ENCODE assay signal across 16 cellular contexts in the genomic region with DNA sequence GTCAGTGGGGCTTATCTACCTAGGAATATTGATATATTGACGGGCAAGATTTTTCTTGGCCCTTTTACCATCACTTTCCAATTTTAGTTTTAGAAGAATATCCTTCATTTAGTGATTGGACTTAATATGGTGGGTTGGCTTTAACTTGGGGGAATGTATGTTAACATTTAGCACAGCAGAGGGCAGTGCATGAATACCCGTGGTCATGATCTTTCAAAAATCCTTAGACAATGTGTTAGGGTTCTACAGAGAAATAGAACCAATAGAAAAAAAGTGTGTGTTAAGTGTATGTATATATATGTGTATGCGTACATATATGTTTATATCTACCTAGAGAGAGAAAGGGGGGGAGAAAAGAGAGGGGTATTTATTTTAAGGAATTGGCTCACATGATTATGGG. TPM values are rescaled to one million over a fixed set of nuclear protein-coding genes. Genes with fewer than 3 reads are reported as not detected.
DNase-seq lines count a peak whose midpoint lies in the region; ATAC-seq and TF ChIP-seq lines count a peak whose summit lies in the region.
"Had no signal": no experiment of that assay in that cellular context is flagged by ENCODE, and none has a peak within 500 bp of the region (broad histone marks: within the 10 kb centered on the region; RNA-seq: fewer than 3 reads in every experiment).

No MANE protein-coding gene starts in this region.

- in situ Hi-C loops in astrocyte of the spinal cord (cut with HindIII; ENCODE audit: low sequenced_read_pairs): no loop called here

- no peak overlapping the region for H3K4me3 Mint-ChIP-seq in activated CD4-positive, alpha-beta T cell treated with anti-CD3 and anti-CD28 coated beads, Interleukin-2, amount 10 ng/mL, durations not matched to agents 7 days and 5 days
- H3K4me3 Mint-ChIP-seq in immature natural killer cell: no peak overlapping the region
- H3K4me3 Mint-ChIP-seq: activated B cell treated with CpG ODN at 0.5 μM for 24 hours; activated naive CD4-positive, alpha-beta T cell treated with anti-CD3 and anti-CD28 coated beads for 36 hours; CD8-positive, alpha-beta memory T cell; effector memory CD8-positive, alpha-beta T cell had no signal

- H3K9ac ChIP-seq in DND-41 (ENCODE audit: low read depth, low read length) (no peak overlapping the region), liver (ENCODE audit: low read depth in 1 of 2, low read length in 2 of 2) (no peak overlapping the region)

- H3K9me3 Mint-ChIP-seq in activated CD4-positive, alpha-beta T cell treated with anti-CD3 and anti-CD28 coated beads, Interleukin-2, amount 10 ng/mL, durations not matched to agents 7 days and 5 days: no peaks in the 10 kb centered on the region
- no peaks in the 10 kb centered on the region for H3K9me3 Mint-ChIP-seq in immature natural killer cell
- H3K9me3 Mint-ChIP-seq: activated B cell treated with CpG ODN at 0.5 μM for 24 hours; activated naive CD4-positive, alpha-beta T cell treated with anti-CD3 and anti-CD28 coated beads for 36 hours; CD8-positive, alpha-beta memory T cell; effector memory CD8-positive, alpha-beta T cell had no signal

- no peaks in the 10 kb centered on the region for H3K79me2 ChIP-seq in DND-41 (ENCODE audit: insufficient read depth, low read length)

- peaks cover 2% of the 10 kb centered on the region for H3K27me3 Mint-ChIP-seq in activated CD4-positive, alpha-beta T cell treated with anti-CD3 and anti-CD28 coated beads, Interleukin-2, amount 10 ng/mL, durations not matched to agents 7 days and 5 days
- H3K27me3 Mint-ChIP-seq in immature natural killer cell (ENCODE audit: low read depth in 3 of 3): peaks cover 0 to 2% (median 1%) of the 10 kb centered on the region in 3 donors
- H3K27me3 Mint-ChIP-seq: activated B cell treated with CpG ODN at 0.5 μM for 24 hours had no signal

- H3K27ac ChIP-seq in DND-41 (ENCODE audit: low read length) (no peak overlapping the region), liver (ENCODE audit: low read depth in 1 of 2, low read length in 2 of 2) (no peak overlapping the region)

- no peaks in the 10 kb centered on the region for H4K20me1 ChIP-seq in DND-41 (ENCODE audit: insufficient read depth, low read length)

- no peak overlapping the region for H3K27ac Mint-ChIP-seq in activated CD4-positive, alpha-beta T cell treated with anti-CD3 and anti-CD28 coated beads, Interleukin-2, amount 10 ng/mL, durations not matched to agents 7 days and 5 days
- H3K27ac Mint-ChIP-seq in immature natural killer cell: no peak overlapping the region
- H3K27ac Mint-ChIP-seq: activated B cell treated with CpG ODN at 0.5 μM for 24 hours; activated naive CD4-positive, alpha-beta T cell treated with anti-CD3 and anti-CD28 coated beads for 36 hours; CD8-positive, alpha-beta memory T cell; effector memory CD8-positive, alpha-beta T cell had no signal

- TF ChIP-seq CTCF in DND-41 (IDR thresholded peaks at IDR 0.05; ENCODE audit: borderline replicate concordance, extremely low read depth, low read length, poor library complexity, severe bottlenecking) (peak; percentile 31), astrocyte of the spinal cord (IDR thresholded peaks at IDR 0.05; ENCODE audit: low read depth, low read length) (peak; percentile 22), liver (IDR thresholded peaks at IDR 0.05; ENCODE audit: low read depth, low read length, missing input control) (no peak)

- POLR2A ChIA-PET in activated CD4-positive, alpha-beta T cell treated with anti-CD3 and anti-CD28 coated beads, Interleukin-2, amount 10 ng/mL, durations not matched to agents 7 days and 5 days (lab: Charles Lee): no interaction called here

- peaks cover 16% of the 10 kb centered on the region for H3K4me1 ChIP-seq in DND-41 (ENCODE audit: insufficient read depth, low read length)
- H3K4me1 ChIP-seq in liver (ENCODE audit: control insufficient read depth in 4 of 4, insufficient read depth in 4 of 4, low read length in 3 of 4): no peaks in the 10 kb centered on the region

- H3K9me3 ChIP-seq in DND-41 (ENCODE audit: insufficient read depth, low read length, severe bottlenecking) (no peaks in the 10 kb centered on the region), liver (ENCODE audit: control insufficient read depth in 4 of 4, low read length in 3 of 4) (no peaks in the 10 kb centered on the region)

- H3K4me2 ChIP-seq in DND-41 (ENCODE audit: insufficient read depth, low read length): no peak overlapping the region

- no peak overlapping the region for H2AFZ ChIP-seq in DND-41 (ENCODE audit: low read depth, low read length)

- CTCF ChIA-PET in activated CD4-positive, alpha-beta T cell treated with anti-CD3 and anti-CD28 coated beads, Interleukin-2, amount 10 ng/mL, durations not matched to agents 7 days and 5 days (lab: Charles Lee): interaction anchor here (3.2 to 3.7 kb wide), 2 partner anchors 61 to 113 kb away, joined by 15 to 45 read pairs; a partner anchor contains a TSS

- DNase-seq in DND-41 (no peak), Kasumi-1 (lab: John Stamatoyannopoulos, UW) (peak; percentile 20 to 27), astrocyte of the spinal cord (ENCODE audit: low read depth, low spot score) (no peak), left ventricle myocardium superior (no peak), immature natural killer cell (no peak), head of caudate nucleus (no peak)
- DNase-seq in activated CD4-positive, alpha-beta T cell treated with anti-CD3 and anti-CD28 coated beads, Interleukin-2, amount 10 ng/mL, durations not matched to agents 7 days and 5 days: no peak
- DNase-seq: activated B cell treated with CpG ODN at 0.5 μM for 24 hours; activated CD8-positive, alpha-beta memory T cell treated with anti-CD3 and anti-CD28 coated beads, Interleukin-2, amount 50 U/mL, for 4 hours; activated naive CD4-positive, alpha-beta T cell treated with anti-CD3 and anti-CD28 coated beads for 36 hours; CD8-positive, alpha-beta memory T cell; effector memory CD8-positive, alpha-beta T cell had no signal

- ATAC-seq in DND-41 (ENCODE audit: insufficient read depth, low read depth): no peak
- no peak for ATAC-seq in left ventricle myocardium superior
- ATAC-seq: effector memory CD8-positive, alpha-beta T cell had no signal

- no peaks in the 10 kb centered on the region for H3K36me3 Mint-ChIP-seq in activated CD4-positive, alpha-beta T cell treated with anti-CD3 and anti-CD28 coated beads, Interleukin-2, amount 10 ng/mL, durations not matched to agents 7 days and 5 days (ENCODE audit: low read depth)
- no peaks in the 10 kb centered on the region for H3K36me3 Mint-ChIP-seq in immature natural killer cell
- H3K36me3 Mint-ChIP-seq: CD8-positive, alpha-beta memory T cell had no signal

- H3K27me3 ChIP-seq in DND-41 (ENCODE audit: insufficient read depth, low read length, poor library complexity) (no peaks in the 10 kb centered on the region), liver (ENCODE audit: control insufficient read depth in 4 of 4, insufficient read depth in 4 of 4, low read length in 3 of 4) (no peaks in the 10 kb centered on the region)

- WGBS in liver: 69% methylated on average over 3 of the region's 3 CpGs

- TF ChIP-seq RAD21 in liver (IDR thresholded peaks at IDR 0.05): peak; percentile 51 to 68

- H3K36me3 ChIP-seq in DND-41 (ENCODE audit: insufficient read depth, low read length): peaks cover 6% of the 10 kb centered on the region; the same call in 1 of the 2 replicates
- H3K36me3 ChIP-seq in liver (ENCODE audit: control insufficient read depth in 4 of 4, insufficient read depth in 3 of 4, low read depth in 1 of 4, low read length in 3 of 4): no peaks in the 10 kb centered on the region

- intact Hi-C loops in left ventricle myocardium superior (cut with micrococcal nuclease): loop anchor here (5.0 kb wide), 1 partner anchor 61 kb away; no protein-coding TSS in a partner anchor
- intact Hi-C loops in head of caudate nucleus (cut with DNase I): loop anchor here (5.0 kb wide), 1 partner anchor 116 kb away; no protein-coding TSS in a partner anchor

- peaks cover 27% of the 10 kb centered on the region for H3K4me1 Mint-ChIP-seq in activated CD4-positive, alpha-beta T cell treated with anti-CD3 and anti-CD28 coated beads, Interleukin-2, amount 10 ng/mL, durations not matched to agents 7 days and 5 days
- peaks cover 17% of the 10 kb centered on the region in 2 donors for H3K4me1 Mint-ChIP-seq in immature natural killer cell

- H3K4me3 ChIP-seq in DND-41 (ENCODE audit: low read depth in 1 of 2, low read length in 2 of 2) (no peak overlapping the region), astrocyte of the spinal cord (ENCODE audit: low read depth, low read length) (no peak overlapping the region), liver (ENCODE audit: low read depth in 1 of 3, low read length in 3 of 3) (no peak overlapping the region)

TF ChIP-seq in liver, 16 proteins besides CTCF, POLR2A, EP300 and RAD21 (continues in another document):
- TF ChIP-seq SP1 (IDR thresholded peaks at IDR 0.05): no peak
- TF ChIP-seq, protein P1, sequence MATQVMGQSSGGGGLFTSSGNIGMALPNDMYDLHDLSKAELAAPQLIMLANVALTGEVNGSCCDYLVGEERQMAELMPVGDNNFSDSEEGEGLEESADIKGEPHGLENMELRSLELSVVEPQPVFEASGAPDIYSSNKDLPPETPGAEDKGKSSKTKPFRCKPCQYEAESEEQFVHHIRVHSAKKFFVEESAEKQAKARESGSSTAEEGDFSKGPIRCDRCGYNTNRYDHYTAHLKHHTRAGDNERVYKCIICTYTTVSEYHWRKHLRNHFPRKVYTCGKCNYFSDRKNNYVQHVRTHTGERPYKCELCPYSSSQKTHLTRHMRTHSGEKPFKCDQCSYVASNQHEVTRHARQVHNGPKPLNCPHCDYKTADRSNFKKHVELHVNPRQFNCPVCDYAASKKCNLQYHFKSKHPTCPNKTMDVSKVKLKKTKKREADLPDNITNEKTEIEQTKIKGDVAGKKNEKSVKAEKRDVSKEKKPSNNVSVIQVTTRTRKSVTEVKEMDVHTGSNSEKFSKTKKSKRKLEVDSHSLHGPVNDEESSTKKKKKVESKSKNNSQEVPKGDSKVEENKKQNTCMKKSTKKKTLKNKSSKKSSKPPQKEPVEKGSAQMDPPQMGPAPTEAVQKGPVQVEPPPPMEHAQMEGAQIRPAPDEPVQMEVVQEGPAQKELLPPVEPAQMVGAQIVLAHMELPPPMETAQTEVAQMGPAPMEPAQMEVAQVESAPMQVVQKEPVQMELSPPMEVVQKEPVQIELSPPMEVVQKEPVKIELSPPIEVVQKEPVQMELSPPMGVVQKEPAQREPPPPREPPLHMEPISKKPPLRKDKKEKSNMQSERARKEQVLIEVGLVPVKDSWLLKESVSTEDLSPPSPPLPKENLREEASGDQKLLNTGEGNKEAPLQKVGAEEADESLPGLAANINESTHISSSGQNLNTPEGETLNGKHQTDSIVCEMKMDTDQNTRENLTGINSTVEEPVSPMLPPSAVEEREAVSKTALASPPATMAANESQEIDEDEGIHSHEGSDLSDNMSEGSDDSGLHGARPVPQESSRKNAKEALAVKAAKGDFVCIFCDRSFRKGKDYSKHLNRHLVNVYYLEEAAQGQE (IDR thresholded peaks at IDR 0.05): no peak

RNA-seq across cellular contexts. Expression of a gene that starts 36.9 kb away (rescaled TPM):
- under 1 TPM; 0.19 to 0.33 TPM for total RNA-seq in liver
- under 1 TPM; 0.23 to 0.56 TPM for polyA plus RNA-seq in liver
- 100 to 1,000 TPM; 144 to 181 TPM for total RNA-seq in activated CD4-positive, alpha-beta T cell treated with anti-CD3 and anti-CD28 coated beads, Interleukin-2, amount 10 ng/mL, durations not matched to agents 7 days and 5 days
- 0.15 TPM for total RNA-seq in left ventricle myocardium superior
- polyA plus RNA-seq in immature natural killer cell: 10 to 100 TPM in 2 of 3 donors, 1 to 10 TPM in 1; 9.3 to 16.5 (median 13.5) TPM
- total RNA-seq: glomerular endothelial cell, MCF 10A, temporal lobe had no signal

Comparison
In these comparisons a context has a peak if more than half of its experiments do, and no peak if none do; other contexts are left out.
1. DNase-seq: peak in Kasumi-1 (2 of 2); none in DND-41 (single experiment), astrocyte of the spinal cord (single experiment), activated CD4-positive, alpha-beta T cell treated with anti-CD3 and anti-CD28 coated beads, Interleukin-2, amount 10 ng/mL, durations not matched to agents 7 days and 5 days (single experiment), left ventricle myocardium superior (single experiment), immature natural killer cell (0 of 3) and head of caudate nucleus (0 of 42).
2. RNA of a gene that starts 36.9 kb away (total RNA-seq): 144 to 181 TPM in activated CD4-positive, alpha-beta T cell treated with anti-CD3 and anti-CD28 coated beads, Interleukin-2, amount 10 ng/mL, durations not matched to agents 7 days and 5 days; 0.19 to 0.33 TPM in liver and 0.15 TPM in left ventricle myocardium superior (single experiment); every median in the first group is over 100 times any median in the second.